27 cellular contexts compared by ENCODE assay signal in genomic region chr7:134554417-134554966, GRCh38. TPM values are rescaled to one million over a fixed set of nuclear protein-coding genes. Genes with fewer than 3 reads are reported as not detected.
"Had no signal": no experiment of that assay in that cellular context is flagged by ENCODE, and none has a peak within 500 bp of the region (broad histone marks: within the 10 kb centered on the region; RNA-seq: fewer than 3 reads in every experiment).

No MANE protein-coding gene starts in this region.

- H3K27ac ChIP-seq: ascending aorta, lower lobe of right lung, tibial nerve had no signal

- H3K27me3 ChIP-seq: ascending aorta, tibial nerve had no signal

- H3K36me3 ChIP-seq: ascending aorta, lower lobe of right lung, tibial nerve, WERI-Rb-1 had no signal

- DNase-seq: activated CD4-positive, alpha-beta T cell treated with anti-CD3 and anti-CD28 coated beads, Interleukin-2, amount 50 U/mL, for 48 hours; activated CD8-positive, alpha-beta memory T cell treated with anti-CD3 and anti-CD28 coated beads for 24 hours; activated effector memory CD4-positive, alpha-beta T cell treated with anti-CD3 and anti-CD28 coated beads, Interleukin-2, amount 50 U/mL, for 16 hours; activated naive CD8-positive, alpha-beta T cell treated with anti-CD3 and anti-CD28 coated beads, Interleukin-2, amount 10 ng/mL, durations not matched to agents 7 days and 5 days; head of caudate nucleus; hippocampal formation; immature natural killer cell; kidney; lower lobe of right lung; mesenchymal stem cell; posterior cingulate gyrus; right cardiac atrium; stimulated activated CD4-positive, alpha-beta T cell treated with anti-CD3 and anti-CD28 coated beads, Interleukin-15, amount 100 ng/mL, for 24 hours; stimulated activated CD4-positive, alpha-beta T cell treated with anti-CD3 and anti-CD28 coated beads, Interleukin-2, amount 100 ng/mL, for 24 hours; stimulated activated naive CD4-positive, alpha-beta T cell; T1000 had no signal

- H3K4me3 ChIP-seq: ascending aorta, lower lobe of right lung, tibial nerve had no signal

- H3K4me1 ChIP-seq: ascending aorta, lower lobe of right lung, tibial nerve had no signal

- ATAC-seq: activated CD4-positive, CD25-positive, alpha-beta regulatory T cell treated with anti-CD3 and anti-CD28 coated beads, Interleukin-2, amount 50 U/mL, for 24 hours; left lobe of liver; lower lobe of right lung; natural killer cell treated with Interleukin-12 subunit alpha and Interleukin-12 subunit beta and Interleukin-15 and Interleukin-18, amount 100 ng/mL, for 72 hours; right cardiac atrium had no signal

- H3K9me3 ChIP-seq: ascending aorta, lower lobe of right lung, tibial nerve had no signal

- FAIRE-seq: kidney had no signal

RNA-seq across cellular contexts. Expression of gene AKR1B15, which starts 5.6 kb away (rescaled TPM):
- total RNA-seq: activated naive CD4-positive, alpha-beta T cell treated with anti-CD3 and anti-CD28 coated beads for 36 hours; activated naive CD8-positive, alpha-beta T cell treated with anti-CD3 and anti-CD28 coated beads, Interleukin-2, amount 10 ng/mL, durations not matched to agents 7 days and 5 days; ascending aorta; cardiac septum; endodermal cell; kidney; left lobe of liver; lower lobe of right lung; natural killer cell treated with Interleukin-12 subunit alpha and Interleukin-12 subunit beta and Interleukin-15 and Interleukin-18, amount 100 ng/mL, for 72 hours; right cardiac atrium; temporal lobe; urinary bladder had no signal
- polyA plus RNA-seq: immature natural killer cell had no signal

RNA-seq across cellular contexts. Expression of gene AKR1B10, which starts 27.1 kb away (rescaled TPM):
- total RNA-seq: activated naive CD4-positive, alpha-beta T cell treated with anti-CD3 and anti-CD28 coated beads for 36 hours; activated naive CD8-positive, alpha-beta T cell treated with anti-CD3 and anti-CD28 coated beads, Interleukin-2, amount 10 ng/mL, durations not matched to agents 7 days and 5 days; ascending aorta; cardiac septum; lower lobe of right lung; natural killer cell treated with Interleukin-12 subunit alpha and Interleukin-12 subunit beta and Interleukin-15 and Interleukin-18, amount 100 ng/mL, for 72 hours had no signal
- polyA plus RNA-seq: immature natural killer cell had no signal
